Comparison of ENCODE assay signal across 31 cellular contexts in genomic region chr16:64308721-64309120, GRCh38.
"Had no signal": no experiment of that assay in that cellular context is flagged by ENCODE, and none has a peak within 500 bp of the region (broad histone marks: within the 10 kb centered on the region; RNA-seq: fewer than 3 reads in every experiment).

No MANE protein-coding gene starts in this region.

- H3K27me3 ChIP-seq: adrenal gland, body of pancreas, brain microvascular endothelial cell, breast epithelium had no signal

- H3K36me3 ChIP-seq: adrenal gland, brain microvascular endothelial cell, breast epithelium had no signal

- H3K4me3 ChIP-seq: adrenal gland, body of pancreas, breast epithelium had no signal

- H3K9me3 ChIP-seq: body of pancreas had no signal

- DNase-seq: activated B cell treated with CpG ODN at 0.5 μM for 24 hours; activated CD4-positive, alpha-beta memory T cell treated with anti-CD3 and anti-CD28 coated beads for 36 hours; activated CD4-positive, alpha-beta T cell treated with anti-CD3 and anti-CD28 coated beads for 4 hours; activated CD4-positive, alpha-beta T cell treated with anti-CD3 and anti-CD28 coated beads, Interleukin-2, amount 10 ng/mL, durations not matched to agents 24 days and 14 days; activated CD4-positive, alpha-beta T cell treated with anti-CD3 and anti-CD28 coated beads, Interleukin-2, amount 50 U/mL, for 1 hour; activated CD4-positive, alpha-beta T cell treated with anti-CD3 and anti-CD28 coated beads, Interleukin-2, amount 50 U/mL, for 4 hours; activated CD4-positive, CD25-positive, alpha-beta regulatory T cell treated with anti-CD3 and anti-CD28 coated beads, Interleukin-2, amount 50 U/mL, for 72 hours; activated CD8-positive, alpha-beta memory T cell treated with anti-CD3 and anti-CD28 coated beads, Interleukin-2, amount 50 U/mL, for 4 hours; activated CD8-positive, alpha-beta T cell treated with anti-CD3 and anti-CD28 coated beads for 36 hours; activated effector memory CD4-positive, alpha-beta T cell treated with anti-CD3 and anti-CD28 coated beads, Interleukin-2, amount 50 U/mL, for 16 hours; activated gamma-delta T cell treated with Interleukin-2 at 50 U/mL for 16 hours; activated naive CD4-positive, alpha-beta T cell; activated naive CD4-positive, alpha-beta T cell treated with anti-CD3 and anti-CD28 coated beads for 36 hours; activated naive CD4-positive, alpha-beta T cell treated with anti-CD3 and anti-CD28 coated beads, Interleukin-2, amount 50 U/mL, for 16 hours; activated naive CD8-positive, alpha-beta T cell treated with anti-CD3 and anti-CD28 coated beads for 36 hours; activated T-cell treated with anti-CD3 and anti-CD28 coated beads for 4 hours; activated T-cell treated with anti-CD3 and anti-CD28 coated beads, Interleukin-2, amount 50 U/mL, for 1 hour; activated T-cell treated with anti-CD3 and anti-CD28 coated beads, Interleukin-2, amount 50 U/mL, for 4 hours; activated T-cell treated with anti-CD3 and anti-CD28 coated beads, Interleukin-2, amount 50 U/mL, for 72 hours; adrenal gland; amniotic stem cell; aorta; body of pancreas; brain microvascular endothelial cell; central memory CD4-positive, alpha-beta T cell; T-helper 2 cell; T-helper 9 cell had no signal

- ATAC-seq: activated CD8-positive, alpha-beta T cell treated with anti-CD3 and anti-CD28 coated beads for 36 hours; activated naive CD4-positive, alpha-beta T cell treated with anti-CD3 and anti-CD28 coated beads, Interleukin-2, amount 50 U/mL, for 72 hours; activated T-cell treated with anti-CD3 and anti-CD28 coated beads, Interleukin-2, amount 50 U/mL, for 4 hours; activated T-cell treated with anti-CD3 and anti-CD28 coated beads, Interleukin-2, amount 50 U/mL, for 72 hours; activated T-helper 17 cell treated with anti-CD3 and anti-CD28 coated beads, Interleukin-2, amount 50 U/mL, for 72 hours; body of pancreas had no signal

- H3K4me1 ChIP-seq: adrenal gland, body of pancreas, breast epithelium had no signal

- H3K27ac ChIP-seq: adrenal gland, body of pancreas, brain microvascular endothelial cell, breast epithelium, VCaP had no signal
